Comparison of ENCODE assay signal across 21 cellular contexts in genomic region chr10:34168429-34168828, GRCh38.
"Had no signal": no experiment of that assay in that cellular context is flagged by ENCODE, and none has a peak within 500 bp of the region (broad histone marks: within the 10 kb centered on the region; RNA-seq: fewer than 3 reads in every experiment).

No MANE protein-coding gene starts in this region.

- H3K9me3 ChIP-seq: heart left ventricle, tibial artery had no signal

- H3K27me3 ChIP-seq: heart left ventricle, tibial artery had no signal

- H3K4me1 ChIP-seq: tibial artery had no signal

- ATAC-seq: activated CD8-positive, alpha-beta T cell treated with anti-CD3 and anti-CD28 coated beads, Interleukin-2, amount 10 ng/mL, durations not matched to agents 7 days and 5 days; activated naive CD8-positive, alpha-beta T cell treated with anti-CD3 and anti-CD28 coated beads, Interleukin-2, amount 50 U/mL, for 24 hours; esophagus mucosa; left colon; natural killer cell treated with Interleukin-12 subunit alpha and Interleukin-12 subunit beta and Interleukin-15 and Interleukin-18, amount 100 ng/mL, for 72 hours; stimulated activated effector memory CD8-positive, alpha-beta T cell treated with anti-CD3 and anti-CD28 coated beads, Interleukin-12 subunit alpha, Interleukin-12 subunit beta, amount 100 ng/mL, for 72 hours; stimulated activated naive CD8-positive, alpha-beta T cell treated with anti-CD3 and anti-CD28 coated beads, Interleukin-15, amount 100 ng/mL, for 72 hours; T-cell had no signal

- H3K36me3 ChIP-seq: heart left ventricle, tibial artery had no signal

- H3K27ac ChIP-seq: heart left ventricle, tibial artery had no signal

- DNase-seq: activated CD4-positive, alpha-beta T cell treated with anti-CD3 and anti-CD28 coated beads for 1 hour; activated CD4-positive, alpha-beta T cell treated with anti-CD3 and anti-CD28 coated beads, Interleukin-2, amount 50 U/mL, for 1 hour; activated CD8-positive, alpha-beta T cell treated with anti-CD3 and anti-CD28 coated beads, Interleukin-2, amount 10 ng/mL, durations not matched to agents 7 days and 5 days; activated gamma-delta T cell; activated naive CD4-positive, alpha-beta T cell treated with anti-CD3 and anti-CD28 coated beads, Interleukin-2, amount 50 U/mL, for 16 hours; activated naive CD8-positive, alpha-beta T cell treated with anti-CD3 and anti-CD28 coated beads, Interleukin-2, amount 50 U/mL, for 24 hours; aorta; central memory CD4-positive, alpha-beta T cell; effector memory CD4-positive, alpha-beta T cell; left colon; midbrain; retina; stimulated activated CD4-positive, alpha-beta T cell treated with anti-CD3 and anti-CD28 coated beads, Interleukin-12 subunit alpha, Interleukin-12 subunit beta, amount 100 ng/mL, for 4 hours; stimulated activated CD4-positive, alpha-beta T cell treated with anti-CD3 and anti-CD28 coated beads, Interleukin-1b, Interleukin-23, amount 100 ng/mL, for 48 hours; stimulated activated naive CD8-positive, alpha-beta T cell treated with anti-CD3 and anti-CD28 coated beads, Interleukin-15, amount 100 ng/mL, for 72 hours; T-cell; tibial artery had no signal

- H3K4me3 ChIP-seq: heart left ventricle, tibial artery had no signal
